1 cellular context compared by ENCODE assay signal in genomic region chr9:135156525-135157510, GRCh38.
TF ChIP-seq lines count a peak whose summit lies in the region.

No MANE protein-coding gene starts in this region.

TF ChIP-seq in HepG2, 621 proteins besides CTCF, POLR2A, EP300 and RAD21 (continued from another document):
- TF ChIP-seq ZFP91 (CRISPR knock-in tag; IDR thresholded peaks at IDR 0.05; ENCODE audit: borderline replicate concordance) = 0 out of 2 replicates have a peak, but pooled peaks have one; percentile 20
- peak; percentile 97 for TF ChIP-seq MIER2 (CRISPR knock-in tag; IDR thresholded peaks at IDR 0.05)
- 0 out of 2 replicates have a peak, but pooled peaks have one; percentile 23 for TF ChIP-seq KMT2B (CRISPR knock-in tag; IDR thresholded peaks at IDR 0.05)
- peak; percentile 74; the same call in 1 of the 2 replicates for TF ChIP-seq NKX3-1 (CRISPR knock-in tag; IDR thresholded peaks at IDR 0.05)
- peak; percentile 54; the same call in 1 of the 2 replicates for TF ChIP-seq ZNF792 (CRISPR knock-in tag; IDR thresholded peaks at IDR 0.05)
- TF ChIP-seq ZNF446 (CRISPR knock-in tag; IDR thresholded peaks at IDR 0.05) = no peak
- TF ChIP-seq SALL1 (CRISPR knock-in tag; IDR thresholded peaks at IDR 0.05) = peak; percentile 68; the same call in 1 of the 2 replicates
- 0 out of 2 replicates have a peak, but pooled peaks have one; percentile 64 for TF ChIP-seq PRDM4 (CRISPR knock-in tag; IDR thresholded peaks at IDR 0.05; ENCODE audit: borderline replicate concordance)
- no peak for TF ChIP-seq HOXA7 (CRISPR knock-in tag; IDR thresholded peaks at IDR 0.05)
- no peak for TF ChIP-seq NFKBIZ (CRISPR knock-in tag; IDR thresholded peaks at IDR 0.05)
- TF ChIP-seq YEATS4 (CRISPR knock-in tag; IDR thresholded peaks at IDR 0.05; ENCODE audit: borderline replicate concordance) = peak; percentile 50; the same call in 1 of the 2 replicates
- no peak for TF ChIP-seq MEIS1 (CRISPR knock-in tag; IDR thresholded peaks at IDR 0.05; ENCODE audit: borderline replicate concordance)
- peak; percentile 76; the same call in 1 of the 2 replicates for TF ChIP-seq NFKB2 (CRISPR knock-in tag; IDR thresholded peaks at IDR 0.05; ENCODE audit: borderline replicate concordance)
- TF ChIP-seq, protein P1, sequence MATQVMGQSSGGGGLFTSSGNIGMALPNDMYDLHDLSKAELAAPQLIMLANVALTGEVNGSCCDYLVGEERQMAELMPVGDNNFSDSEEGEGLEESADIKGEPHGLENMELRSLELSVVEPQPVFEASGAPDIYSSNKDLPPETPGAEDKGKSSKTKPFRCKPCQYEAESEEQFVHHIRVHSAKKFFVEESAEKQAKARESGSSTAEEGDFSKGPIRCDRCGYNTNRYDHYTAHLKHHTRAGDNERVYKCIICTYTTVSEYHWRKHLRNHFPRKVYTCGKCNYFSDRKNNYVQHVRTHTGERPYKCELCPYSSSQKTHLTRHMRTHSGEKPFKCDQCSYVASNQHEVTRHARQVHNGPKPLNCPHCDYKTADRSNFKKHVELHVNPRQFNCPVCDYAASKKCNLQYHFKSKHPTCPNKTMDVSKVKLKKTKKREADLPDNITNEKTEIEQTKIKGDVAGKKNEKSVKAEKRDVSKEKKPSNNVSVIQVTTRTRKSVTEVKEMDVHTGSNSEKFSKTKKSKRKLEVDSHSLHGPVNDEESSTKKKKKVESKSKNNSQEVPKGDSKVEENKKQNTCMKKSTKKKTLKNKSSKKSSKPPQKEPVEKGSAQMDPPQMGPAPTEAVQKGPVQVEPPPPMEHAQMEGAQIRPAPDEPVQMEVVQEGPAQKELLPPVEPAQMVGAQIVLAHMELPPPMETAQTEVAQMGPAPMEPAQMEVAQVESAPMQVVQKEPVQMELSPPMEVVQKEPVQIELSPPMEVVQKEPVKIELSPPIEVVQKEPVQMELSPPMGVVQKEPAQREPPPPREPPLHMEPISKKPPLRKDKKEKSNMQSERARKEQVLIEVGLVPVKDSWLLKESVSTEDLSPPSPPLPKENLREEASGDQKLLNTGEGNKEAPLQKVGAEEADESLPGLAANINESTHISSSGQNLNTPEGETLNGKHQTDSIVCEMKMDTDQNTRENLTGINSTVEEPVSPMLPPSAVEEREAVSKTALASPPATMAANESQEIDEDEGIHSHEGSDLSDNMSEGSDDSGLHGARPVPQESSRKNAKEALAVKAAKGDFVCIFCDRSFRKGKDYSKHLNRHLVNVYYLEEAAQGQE (IDR thresholded peaks at IDR 0.05; ENCODE audit: borderline replicate concordance in 1 of 2, low read depth in 1 of 2, low read length in 2 of 2) = peak in 1 of 2 experiments; percentile 97
- peak; percentile 28; the same call in 1 of the 2 replicates for TF ChIP-seq TBX2 (CRISPR knock-in tag; IDR thresholded peaks at IDR 0.05; ENCODE audit: borderline replicate concordance)
- peak; percentile 66; the same call in 1 of the 2 replicates for TF ChIP-seq TSC22D2 (CRISPR knock-in tag; IDR thresholded peaks at IDR 0.05; ENCODE audit: borderline replicate concordance)
- TF ChIP-seq ISX (CRISPR knock-in tag; conservative IDR thresholded peaks at IDR 0.05) = 0 out of 2 replicates have a peak, but pooled peaks have one; percentile 77
- TF ChIP-seq, protein P2, sequence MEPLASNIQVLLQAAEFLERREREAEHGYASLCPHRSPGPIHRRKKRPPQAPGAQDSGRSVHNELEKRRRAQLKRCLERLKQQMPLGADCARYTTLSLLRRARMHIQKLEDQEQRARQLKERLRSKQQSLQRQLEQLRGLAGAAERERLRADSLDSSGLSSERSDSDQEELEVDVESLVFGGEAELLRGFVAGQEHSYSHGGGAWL (CRISPR knock-in tag; IDR thresholded peaks at IDR 0.05) = 0 out of 2 replicates have a peak, but pooled peaks have one; percentile 55
